In the genomic region with DNA sequence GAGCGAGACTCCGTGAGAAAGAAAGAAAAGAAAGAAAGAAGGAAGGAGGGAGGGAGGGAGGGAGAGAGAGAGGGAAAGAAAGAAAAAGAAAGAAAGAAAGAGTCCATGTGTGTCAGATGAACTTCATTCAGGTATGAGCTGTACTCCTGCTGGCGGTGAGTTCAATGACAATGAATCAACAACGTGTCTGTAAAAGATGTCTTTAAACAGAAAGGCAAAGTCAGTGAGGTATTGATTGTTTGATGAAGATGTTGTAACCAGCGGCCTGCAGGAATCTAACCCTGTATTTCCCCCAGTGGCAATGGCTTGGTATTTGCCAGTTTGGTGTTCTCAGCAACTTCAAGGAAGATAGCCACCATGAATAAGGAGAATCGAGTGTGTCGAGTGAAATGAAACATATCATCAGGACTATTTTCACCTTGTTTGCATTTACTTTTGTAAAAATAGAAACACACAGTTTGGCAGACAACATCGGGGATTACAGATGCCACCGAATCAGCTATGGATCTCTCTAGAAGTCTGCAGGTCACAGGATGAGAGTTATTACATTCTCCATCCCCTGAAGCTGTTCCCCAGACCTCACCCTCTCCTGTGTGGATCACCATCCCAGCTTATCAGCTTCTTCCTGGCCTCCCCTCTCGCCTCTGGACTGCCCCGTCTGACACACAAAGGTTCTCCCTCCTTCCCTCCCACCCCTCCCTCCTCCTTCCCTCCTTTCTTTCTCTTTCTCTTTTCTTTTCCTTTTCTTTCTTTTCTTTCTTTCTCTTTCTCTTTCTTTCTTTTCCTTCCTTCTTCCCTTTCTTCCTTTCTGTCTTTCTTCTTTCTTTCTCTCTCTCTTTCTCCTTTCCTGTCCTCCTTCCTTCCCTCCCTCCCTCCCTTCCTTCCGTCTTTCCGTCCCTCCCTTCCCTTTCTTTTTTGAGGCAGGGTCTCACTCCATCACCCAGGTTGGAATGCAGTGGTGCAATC, we compare ENCODE assay signal across 10 cellular contexts. TPM values are rescaled to one million over a fixed set of nuclear protein-coding genes. Genes with fewer than 3 reads are reported as not detected.
DNase-seq lines count a peak whose midpoint lies in the region; ATAC-seq and TF ChIP-seq lines count a peak whose summit lies in the region.
"Had no signal": no experiment of that assay in that cellular context is flagged by ENCODE, and none has a peak within 500 bp of the region (broad histone marks: within the 10 kb centered on the region; RNA-seq: fewer than 3 reads in every experiment).

No MANE protein-coding gene starts in this region.

- H3K36me3 Mint-ChIP-seq in stimulated activated effector memory CD8-positive, alpha-beta T cell treated with anti-CD3 and anti-CD28 coated beads, Interleukin-12 subunit alpha, Interleukin-12 subunit beta, amount 100 ng/mL, for 72 hours: no peaks in the 10 kb centered on the region

- H3K9ac ChIP-seq in colonic mucosa (ENCODE audit: low read depth in 2 of 2, low read length in 2 of 2): no peak overlapping the region

- TF ChIP-seq CTCF in colonic mucosa (IDR thresholded peaks at IDR 0.05): no peak

- no peaks in the 10 kb centered on the region for H3K9me3 ChIP-seq in colonic mucosa
- H3K9me3 ChIP-seq: testis had no signal

- H3K4me1 ChIP-seq in colonic mucosa: no peaks in the 10 kb centered on the region
- H3K4me1 ChIP-seq: testis had no signal

- no peak overlapping the region for H3K4me3 ChIP-seq in colonic mucosa
- H3K4me3 ChIP-seq: testis had no signal

- H3K36me3 ChIP-seq in colonic mucosa: no peaks in the 10 kb centered on the region

- no peaks in the 10 kb centered on the region for H3K27me3 ChIP-seq in colonic mucosa
- H3K27me3 ChIP-seq: testis had no signal

- no peaks in the 10 kb centered on the region for H3K4me1 Mint-ChIP-seq in stimulated activated effector memory CD8-positive, alpha-beta T cell treated with anti-CD3 and anti-CD28 coated beads, Interleukin-12 subunit alpha, Interleukin-12 subunit beta, amount 100 ng/mL, for 72 hours

- no peaks in the 10 kb centered on the region for H3K9me3 Mint-ChIP-seq in stimulated activated effector memory CD8-positive, alpha-beta T cell treated with anti-CD3 and anti-CD28 coated beads, Interleukin-12 subunit alpha, Interleukin-12 subunit beta, amount 100 ng/mL, for 72 hours

- DNase-seq in amniotic epithelial cell (ENCODE audit: low read depth) (peak; percentile 52), colonic mucosa (no peak)
- DNase-seq in stimulated activated effector memory CD8-positive, alpha-beta T cell treated with anti-CD3 and anti-CD28 coated beads, Interleukin-12 subunit alpha, Interleukin-12 subunit beta, amount 100 ng/mL, for 72 hours (ENCODE audit: low spot score in 2 of 2): no peak
- DNase-seq: activated CD8-positive, alpha-beta memory T cell treated with anti-CD3 and anti-CD28 coated beads, Interleukin-2, amount 50 U/mL, for 48 hours; midbrain; NCI-H345; retina; testis had no signal

- no peak overlapping the region for H3K27ac ChIP-seq in colonic mucosa
- H3K27ac ChIP-seq: testis had no signal

- H3K4me3 Mint-ChIP-seq in stimulated activated effector memory CD8-positive, alpha-beta T cell treated with anti-CD3 and anti-CD28 coated beads, Interleukin-12 subunit alpha, Interleukin-12 subunit beta, amount 100 ng/mL, for 72 hours: no peak overlapping the region

- intact Hi-C loops in colonic mucosa (cut with DNase I): loop anchor here (5.0 kb wide), 1 partner anchor 34 kb away; no protein-coding TSS in a partner anchor

- ATAC-seq in stimulated activated effector memory CD8-positive, alpha-beta T cell treated with anti-CD3 and anti-CD28 coated beads, Interleukin-12 subunit alpha, Interleukin-12 subunit beta, amount 100 ng/mL, for 72 hours: no peak
- ATAC-seq in HG02678 (IDR thresholded peaks at IDR 0.05; ENCODE audit: unreplicated experiment): no peak

- H3K27ac Mint-ChIP-seq in stimulated activated effector memory CD8-positive, alpha-beta T cell treated with anti-CD3 and anti-CD28 coated beads, Interleukin-12 subunit alpha, Interleukin-12 subunit beta, amount 100 ng/mL, for 72 hours: peak overlapping the region; percentile 9

RNA-seq across cellular contexts. Expression of gene SBK3, which starts 8.2 kb away (rescaled TPM):
- not detected for total RNA-seq in colonic mucosa

RNA-seq across cellular contexts. Expression of gene SBK2, which starts 16.6 kb away (rescaled TPM):
- total RNA-seq in colonic mucosa: not detected
- total RNA-seq: RPMI7951 had no signal

RNA-seq across cellular contexts. Expression of gene ZNF579, which starts 27.1 kb away (rescaled TPM):
- 1 to 10 TPM; 8.0 to 8.7 TPM for total RNA-seq in colonic mucosa

RNA-seq across cellular contexts. Expression of gene FIZ1, which starts 45.8 kb away (rescaled TPM):
- 10 to 100 TPM; 12.2 to 14.5 TPM for total RNA-seq in colonic mucosa

RNA-seq across cellular contexts. Expression of gene ZNF524, which starts 46.6 kb away (rescaled TPM):
- 10 to 100 TPM; 30.4 to 33.9 TPM for total RNA-seq in colonic mucosa
